In genomic region chr14:102279688-102280348, GRCh38 we compare ENCODE assay signal across 9 cellular contexts. TPM values are rescaled to one million over a fixed set of nuclear protein-coding genes. Genes with fewer than 3 reads are reported as not detected.
DNase-seq lines count a peak whose midpoint lies in the region; ATAC-seq and TF ChIP-seq lines count a peak whose summit lies in the region.
"Had no signal": no experiment of that assay in that cellular context is flagged by ENCODE, and none has a peak within 500 bp of the region (broad histone marks: within the 10 kb centered on the region; RNA-seq: fewer than 3 reads in every experiment).

No MANE protein-coding gene starts in this region.

- H3K27me3 ChIP-seq in RWPE2 (ENCODE audit: insufficient read depth, poor library complexity, severe bottlenecking) = no peaks in the 10 kb centered on the region
- H3K27me3 ChIP-seq in smooth muscle cell (ENCODE audit: low read depth) = no peaks in the 10 kb centered on the region
- H3K27me3 ChIP-seq in uterus = no peaks in the 10 kb centered on the region
- H3K27me3 ChIP-seq: BLaER1 treated with 17β-estradiol and CSF1 and Interleukin-3, amounts not matched to agents 10 nM and 100 nM had no signal

- no peak overlapping the region for H3K9ac ChIP-seq in smooth muscle cell (ENCODE audit: low read depth)
- H3K9ac ChIP-seq: BLaER1 treated with 17β-estradiol and CSF1 and Interleukin-3, amounts not matched to agents 10 nM and 100 nM had no signal

- H2AFZ ChIP-seq in smooth muscle cell (ENCODE audit: low read depth) = no peak overlapping the region

- H3K79me2 ChIP-seq in smooth muscle cell (ENCODE audit: low read depth) = no peaks in the 10 kb centered on the region

- TF ChIP-seq CTCF in RWPE2 (IDR thresholded peaks at IDR 0.05; ENCODE audit: poor library complexity, severe bottlenecking) (no peak), fibroblast of pulmonary artery (IDR thresholded peaks at IDR 0.05; ENCODE audit: low read length, missing control alignments) (no peak), smooth muscle cell (IDR thresholded peaks at IDR 0.05; ENCODE audit: borderline replicate concordance, insufficient read depth, poor library complexity, severe bottlenecking) (no peak), uterus (IDR thresholded peaks at IDR 0.05) (no peak), GM13977 (IDR thresholded peaks at IDR 0.05; ENCODE audit: extremely low read depth, insufficient read depth, missing control alignments) (no peak)

- H3K36me3 ChIP-seq in RWPE2 (ENCODE audit: low read depth) (peaks cover 38% of the 10 kb centered on the region), smooth muscle cell (ENCODE audit: low read depth) (no peaks in the 10 kb centered on the region), uterus (no peaks in the 10 kb centered on the region)
- H3K36me3 ChIP-seq: BLaER1 treated with 17β-estradiol and CSF1 and Interleukin-3, amounts not matched to agents 10 nM and 100 nM had no signal

- H3K27ac ChIP-seq in RWPE2 (ENCODE audit: poor library complexity, severe bottlenecking) (peak overlapping the region; percentile 100), smooth muscle cell (ENCODE audit: low read depth) (peak overlapping the region; percentile 69), uterus (no peak overlapping the region)
- H3K27ac ChIP-seq: BLaER1 treated with 17β-estradiol and CSF1 and Interleukin-3, amounts not matched to agents 10 nM and 100 nM had no signal

- H3K4me3 ChIP-seq in RWPE2 (ENCODE audit: severe bottlenecking) (no peak overlapping the region), fibroblast of pulmonary artery (replicated peaks; ENCODE audit: low read depth, low read length) (no peak overlapping the region), smooth muscle cell (no peak overlapping the region), uterus (no peak overlapping the region)
- H3K4me3 ChIP-seq: BLaER1 treated with 17β-estradiol and CSF1 and Interleukin-3, amounts not matched to agents 10 nM and 100 nM had no signal

- ATAC-seq in RWPE2 (ENCODE audit: low read depth) = peak; percentile 92

- in situ Hi-C loops in GM13977 (cut with MboI; ENCODE audit: low pct_unique_long_range_greater_than_20kb, low sequenced_read_pairs, unreplicated experiment) = no loop called here

- H4K20me1 ChIP-seq in smooth muscle cell (ENCODE audit: low read depth) = no peaks in the 10 kb centered on the region
- H4K20me1 ChIP-seq: BLaER1 treated with 17β-estradiol and CSF1 and Interleukin-3, amounts not matched to agents 10 nM and 100 nM had no signal

- 64% methylated on average over 8 of the region's 8 CpGs for WGBS in smooth muscle cell (ENCODE audit: low lambda C conversion rate)

- H3K4me1 ChIP-seq in RWPE2 (ENCODE audit: insufficient read depth, poor library complexity, severe bottlenecking) (peaks cover 58% of the 10 kb centered on the region), smooth muscle cell (ENCODE audit: low read depth) (no peaks in the 10 kb centered on the region), uterus (no peaks in the 10 kb centered on the region)
- H3K4me1 ChIP-seq: BLaER1 treated with 17β-estradiol and CSF1 and Interleukin-3, amounts not matched to agents 10 nM and 100 nM had no signal

- intact Hi-C loops in uterus (cut with DNase I; ENCODE audit: low total_unique reads) = no loop called here

- H3F3A ChIP-seq in smooth muscle cell (ENCODE audit: low read depth) = no peaks in the 10 kb centered on the region

- peak; percentile 8 to 32 for DNase-seq in activated CD4-positive, alpha-beta T cell treated with anti-CD3 and anti-CD28 coated beads, Interleukin-2, amount 50 U/mL, for 48 hours
- no peak for DNase-seq in activated CD4-positive, alpha-beta T cell treated with anti-CD3 and anti-CD28 coated beads, Interleukin-2, amount 50 U/mL, for 4 hours
- DNase-seq in RWPE2 (ENCODE audit: low spot score) (peak; percentile 98), fibroblast of pulmonary artery (ENCODE audit: low read depth) (peak; percentile 99), smooth muscle cell (lab: John Stamatoyannopoulos, UW; ENCODE audit: unreplicated experiment) (no peak), uterus (no peak), cerebellar cortex (ENCODE audit: low spot score) (no peak), GM13977 (ENCODE audit: low spot score) (no peak)

- H3K4me2 ChIP-seq in smooth muscle cell = peak overlapping the region; percentile 1
- H3K4me2 ChIP-seq: BLaER1 treated with 17β-estradiol and CSF1 and Interleukin-3, amounts not matched to agents 10 nM and 100 nM had no signal

- H3K9me3 ChIP-seq in RWPE2 (ENCODE audit: severe bottlenecking) = no peaks in the 10 kb centered on the region
- H3K9me3 ChIP-seq in smooth muscle cell (replicated peaks; ENCODE audit: low read depth) = no peaks in the 10 kb centered on the region
- H3K9me3 ChIP-seq in uterus = no peaks in the 10 kb centered on the region

- TF ChIP-seq POLR2A in uterus (IDR thresholded peaks at IDR 0.05) = no peak

RNA-seq across cellular contexts. Expression of gene MOK, which starts 25.1 kb away (rescaled TPM):
- total RNA-seq in smooth muscle cell (4.7 and 8.2 TPM in 2 replicates), uterus (10 to 100 TPM in 2 of 4 donors, 1 to 10 TPM in 2; 1.0 to 23.0 (median 11.9) TPM)
- polyA plus RNA-seq in smooth muscle cell = 6.4 and 9.0 TPM in 2 replicates

RNA-seq across cellular contexts. Expression of gene ZNF839, which starts 39.7 kb away (rescaled TPM):
- total RNA-seq in smooth muscle cell (5.2 and 13.1 TPM in 2 replicates), uterus (10 to 100 TPM in 2 of 4 donors, 1 to 10 TPM in 1, under 1 TPM in 1; 0.29 to 12.8 (median 6.4) TPM)
- 4.0 and 5.7 TPM in 2 replicates for polyA plus RNA-seq in smooth muscle cell

Comparison
In these comparisons a context has a peak if more than half of its experiments do, and no peak if none do; other contexts are left out.
1. DNase-seq: peak in activated CD4-positive, alpha-beta T cell treated with anti-CD3 and anti-CD28 coated beads, Interleukin-2, amount 50 U/mL, for 48 hours (2 of 2), RWPE2 (single experiment) and fibroblast of pulmonary artery (single experiment); none in activated CD4-positive, alpha-beta T cell treated with anti-CD3 and anti-CD28 coated beads, Interleukin-2, amount 50 U/mL, for 4 hours (0 of 2), smooth muscle cell (single experiment), uterus (0 of 2), cerebellar cortex (single experiment) and GM13977 (single experiment).
2. H3K27ac ChIP-seq: peak in RWPE2 (single experiment) and smooth muscle cell (single experiment); none in uterus (0 of 2).